ENCODE assay signal across 1 cellular context in genomic region chr11:536841-537621, GRCh38.
A peak's percentile ranks its signal among the peaks of the same experiment; 100 is the strongest.
TF ChIP-seq lines count a peak whose summit lies in the region.

TSS of gene LRRC56 (plus strand) at chr11:537527. CDS start at chr11:540685, 3,158 bp downstream.

TF ChIP-seq in HepG2, 621 proteins besides CTCF, POLR2A, EP300 and RAD21 (continued from another document and continues in another):
- peak in 1 of 2 experiments; percentile 20; a peak in 1 of 4 replicates for TF ChIP-seq HMGXB4 (CRISPR knock-in tag; IDR thresholded peaks at IDR 0.05; ENCODE audit: borderline replicate concordance in 1 of 2, low read depth in 1 of 2)
- TF ChIP-seq ZNF326 (CRISPR knock-in tag; IDR thresholded peaks at IDR 0.05; ENCODE audit: borderline replicate concordance): no peak
- no peak for TF ChIP-seq NR2F6 (IDR thresholded peaks at IDR 0.05)
- TF ChIP-seq NR2F6 (CRISPR knock-in tag; IDR thresholded peaks at IDR 0.05): no peak; the same call in 1 of the 2 replicates
- TF ChIP-seq EZH2 (conservative IDR thresholded peaks at IDR 0.05; ENCODE audit: low read depth, low read length): no peak
- TF ChIP-seq ZNF432 (CRISPR knock-in tag; IDR thresholded peaks at IDR 0.05; ENCODE audit: borderline replicate concordance): no peak
- no peak for TF ChIP-seq ZNF24 (IDR thresholded peaks at IDR 0.05)
- 0 out of 2 replicates have a peak, but pooled peaks have one; percentile 23 for TF ChIP-seq SKIL (CRISPR knock-in tag; IDR thresholded peaks at IDR 0.05; ENCODE audit: borderline replicate concordance)
- TF ChIP-seq ZMYM2 (CRISPR knock-in tag; IDR thresholded peaks at IDR 0.05): no peak
- no peak for TF ChIP-seq PRPF4 (IDR thresholded peaks at IDR 0.05; ENCODE audit: low read depth, low read length, poor library complexity, severe bottlenecking)
- no peak for TF ChIP-seq ZNF567 (CRISPR knock-in tag; IDR thresholded peaks at IDR 0.05; ENCODE audit: borderline replicate concordance)
- TF ChIP-seq SRSF4 (IDR thresholded peaks at IDR 0.05; ENCODE audit: low read depth, low read length, poor library complexity, severe bottlenecking): no peak
- no peak for TF ChIP-seq ZIK1 (CRISPR knock-in tag; IDR thresholded peaks at IDR 0.05; ENCODE audit: borderline replicate concordance, low read depth)
- TF ChIP-seq ZNF580 (CRISPR knock-in tag; IDR thresholded peaks at IDR 0.05; ENCODE audit: borderline replicate concordance, low read depth): 0 out of 2 replicates have a peak, but pooled peaks have one; percentile 23
- no peak for TF ChIP-seq NKX3-1 (CRISPR knock-in tag; IDR thresholded peaks at IDR 0.05)
- no peak for TF ChIP-seq CENPX (CRISPR knock-in tag; IDR thresholded peaks at IDR 0.05)
- peak; percentile 65; the same call in 1 of the 2 replicates for TF ChIP-seq ZGPAT (CRISPR knock-in tag; IDR thresholded peaks at IDR 0.05)
- no peak for TF ChIP-seq ZNF891 (CRISPR knock-in tag; IDR thresholded peaks at IDR 0.05)
- TF ChIP-seq CAMTA2 (CRISPR knock-in tag; IDR thresholded peaks at IDR 0.05; ENCODE audit: borderline replicate concordance): no peak
- no peak for TF ChIP-seq ZNF598 (CRISPR knock-in tag; IDR thresholded peaks at IDR 0.05; ENCODE audit: borderline replicate concordance)
- TF ChIP-seq SIX4 (CRISPR knock-in tag; IDR thresholded peaks at IDR 0.05): 0 out of 2 replicates have a peak, but pooled peaks have one; percentile 30
- TF ChIP-seq ZSCAN22 (CRISPR knock-in tag; IDR thresholded peaks at IDR 0.05): no peak
- TF ChIP-seq MYC (CRISPR knock-in tag; IDR thresholded peaks at IDR 0.05; ENCODE audit: borderline replicate concordance): peak; percentile 82
- TF ChIP-seq ZNF383 (CRISPR knock-in tag; IDR thresholded peaks at IDR 0.05; ENCODE audit: borderline replicate concordance): no peak
- TF ChIP-seq MIER3 (CRISPR knock-in tag; IDR thresholded peaks at IDR 0.05; ENCODE audit: borderline replicate concordance): peak; percentile 48; the same call in 1 of the 2 replicates
- TF ChIP-seq TRIM22 (IDR thresholded peaks at IDR 0.05): no peak
- TF ChIP-seq JUNB (CRISPR knock-in tag; IDR thresholded peaks at IDR 0.05; ENCODE audit: borderline replicate concordance): no peak
- TF ChIP-seq ELF3 (CRISPR knock-in tag; IDR thresholded peaks at IDR 0.05): no peak; the same call in 1 of the 2 replicates
- no peak for TF ChIP-seq ZSCAN12 (CRISPR knock-in tag; IDR thresholded peaks at IDR 0.05)
- no peak for TF ChIP-seq USF2 (IDR thresholded peaks at IDR 0.05; ENCODE audit: low read depth, low read length)
- TF ChIP-seq USF2 (CRISPR knock-in tag; IDR thresholded peaks at IDR 0.05; ENCODE audit: borderline replicate concordance): peak; percentile 65; the same call in 1 of the 2 replicates
- TF ChIP-seq KAT2B (IDR thresholded peaks at IDR 0.05; ENCODE audit: borderline replicate concordance, low read depth, low read length): no peak
- TF ChIP-seq ZNF570 (CRISPR knock-in tag; IDR thresholded peaks at IDR 0.05; ENCODE audit: borderline replicate concordance): no peak
- TF ChIP-seq SSRP1 (CRISPR knock-in tag; IDR thresholded peaks at IDR 0.05): no peak
- TF ChIP-seq ZNF704 (CRISPR knock-in tag; IDR thresholded peaks at IDR 0.05; ENCODE audit: borderline replicate concordance): no peak
- TF ChIP-seq ZBTB43 (CRISPR knock-in tag; conservative IDR thresholded peaks at IDR 0.05): no peak
- TF ChIP-seq NR0B2 (CRISPR knock-in tag; IDR thresholded peaks at IDR 0.05): no peak
- TF ChIP-seq ZNF280B (CRISPR knock-in tag; IDR thresholded peaks at IDR 0.05; ENCODE audit: borderline replicate concordance): no peak
- TF ChIP-seq ZNF672 (CRISPR knock-in tag; IDR thresholded peaks at IDR 0.05): no peak
- no peak for TF ChIP-seq FOXP1 (IDR thresholded peaks at IDR 0.05)
- no peak for TF ChIP-seq FOXP1 (CRISPR knock-in tag; IDR thresholded peaks at IDR 0.05)
- no peak for TF ChIP-seq SYNCRIP (IDR thresholded peaks at IDR 0.05; ENCODE audit: insufficient read depth, low read depth, low read length)
- no peak for TF ChIP-seq SAFB2 (CRISPR knock-in tag; IDR thresholded peaks at IDR 0.05; ENCODE audit: borderline replicate concordance, low read depth)
- no peak for TF ChIP-seq HHEX (CRISPR knock-in tag; IDR thresholded peaks at IDR 0.05)
- no peak for TF ChIP-seq MTF1 (CRISPR knock-in tag; IDR thresholded peaks at IDR 0.05)
- TF ChIP-seq ZNF530 (CRISPR knock-in tag; IDR thresholded peaks at IDR 0.05; ENCODE audit: low read depth): no peak
- TF ChIP-seq ZNF235 (CRISPR knock-in tag; IDR thresholded peaks at IDR 0.05; ENCODE audit: borderline replicate concordance): no peak
- TF ChIP-seq REST (IDR thresholded peaks at IDR 0.05; ENCODE audit: borderline replicate concordance in 1 of 2, low read depth in 1 of 2, low read length in 2 of 2): no peak
- TF ChIP-seq FOXM1 (CRISPR knock-in tag; IDR thresholded peaks at IDR 0.05): no peak
